16 cellular contexts compared by ENCODE assay signal in genomic region chr14:22888662-22889061, GRCh38. TPM values are rescaled to one million over a fixed set of nuclear protein-coding genes. Genes with fewer than 3 reads are reported as not detected.
DNase-seq lines count a peak whose midpoint lies in the region; ATAC-seq and TF ChIP-seq lines count a peak whose summit lies in the region.
"Had no signal": no experiment of that assay in that cellular context is flagged by ENCODE, and none has a peak within 500 bp of the region (broad histone marks: within the 10 kb centered on the region; RNA-seq: fewer than 3 reads in every experiment).

No MANE protein-coding gene starts in this region.

- H3K36me3 ChIP-seq in DOHH2 (ENCODE audit: control insufficient read depth, low read length) (peaks cover 2% of the 10 kb centered on the region; the same call in 1 of the 2 replicates), SU-DHL-6 (ENCODE audit: low read length) (no peaks in the 10 kb centered on the region), mucosa of stomach (ENCODE audit: control insufficient read depth, insufficient read depth, low read length) (no peaks in the 10 kb centered on the region)

- POLR2A ChIA-PET in HEK293T (lab: Yijun Ruan, JAX), result interaction anchor here (1.2 to 3.4 kb wide), 2 partner anchors 16 to 29 kb away, joined by 4 to 15 read pairs; partner anchors contain the start of gene LRP10

- no peak for ATAC-seq in left cardiac atrium
- ATAC-seq: effector memory CD8-positive, alpha-beta T cell; heart right ventricle had no signal

- H3K9me2 ChIP-seq in DOHH2 (replicated peaks; ENCODE audit: control insufficient read depth, low read length) (no peaks in the 10 kb centered on the region), SU-DHL-6 (replicated peaks; ENCODE audit: insufficient read depth, low read length) (no peaks in the 10 kb centered on the region)

- intact Hi-C loops in left cardiac atrium (cut with DNase I), result no loop called here

- H3K9me3 ChIP-seq in DOHH2 (ENCODE audit: control insufficient read depth, insufficient read depth, low read length), result no peaks in the 10 kb centered on the region
- H3K9me3 ChIP-seq in SU-DHL-6 (ENCODE audit: insufficient read depth, low read length), result no peaks in the 10 kb centered on the region
- no peaks in the 10 kb centered on the region for H3K9me3 ChIP-seq in mucosa of stomach (ENCODE audit: control insufficient read depth, low read length)
- H3K9me3 ChIP-seq: heart right ventricle had no signal

- H3K4me1 ChIP-seq in DOHH2 (ENCODE audit: control insufficient read depth, low read length) (peaks cover 81% of the 10 kb centered on the region), mucosa of stomach (ENCODE audit: control insufficient read depth, insufficient read depth, low read length) (peaks cover 18% of the 10 kb centered on the region)

- TF ChIP-seq CTCF in DOHH2 (IDR thresholded peaks at IDR 0.05; ENCODE audit: low read depth, low read length, poor library complexity, severe bottlenecking) (no peak), SU-DHL-6 (IDR thresholded peaks at IDR 0.05; ENCODE audit: insufficient read depth, low read length, poor library complexity, severe bottlenecking) (no peak)

- CTCF ChIA-PET in HEK293T (lab: Yijun Ruan, JAX), result interaction anchor here (0.7 to 1.3 kb wide), 3 partner anchors 12 to 1409 kb away, joined by 3 to 4 read pairs (median 4); no protein-coding TSS in a partner anchor

- DNase-seq in HEK293T (ENCODE audit: extremely low spot score) (no peak), NCI-H524 treated with DMSO at 0.1 percent for 48 hours (lab: John Stamatoyannopoulos, UW) (no peak), left cardiac atrium (no peak), HCEC 1CT (no peak)
- no peak for DNase-seq in activated effector memory CD4-positive, alpha-beta T cell treated with Interleukin-2 at 50 U/mL for 16 hours
- DNase-seq: cerebellar nuclear complex; effector memory CD8-positive, alpha-beta T cell; heart right ventricle; IMR-90; mesendoderm; NCI-H1105; NCI-H774; trophoblast cell had no signal

- H3K27ac ChIP-seq in DOHH2 (ENCODE audit: low read depth, low read length) (peak overlapping the region; percentile 96), SU-DHL-6 (ENCODE audit: low read depth, low read length) (peak overlapping the region; percentile 86)

- H4K20me1 ChIP-seq in DOHH2 (ENCODE audit: control insufficient read depth, insufficient read depth, low read depth, low read length) (no peaks in the 10 kb centered on the region), SU-DHL-6 (ENCODE audit: low read depth, low read length) (no peaks in the 10 kb centered on the region)

- peak overlapping the region; percentile 50 for H3K9ac ChIP-seq in SU-DHL-6 (ENCODE audit: low read length)
- H3K9ac ChIP-seq in mucosa of stomach (ENCODE audit: low read length), result peak overlapping the region; percentile 82

- H3F3A ChIP-seq in DOHH2 (ENCODE audit: control insufficient read depth, insufficient read depth), result peaks cover 34% of the 10 kb centered on the region
- H3F3A ChIP-seq in SU-DHL-6 (ENCODE audit: insufficient read depth), result peaks cover 24% of the 10 kb centered on the region

- H3K27me3 ChIP-seq in DOHH2 (ENCODE audit: control insufficient read depth, low read length) (no peaks in the 10 kb centered on the region), SU-DHL-6 (ENCODE audit: low read length) (no peaks in the 10 kb centered on the region), mucosa of stomach (ENCODE audit: control insufficient read depth, insufficient read depth, low read length) (no peaks in the 10 kb centered on the region)

- H3K79me2 ChIP-seq in DOHH2 (ENCODE audit: control insufficient read depth, low read length) (no peaks in the 10 kb centered on the region), SU-DHL-6 (ENCODE audit: insufficient read depth, low read length) (no peaks in the 10 kb centered on the region)

- no peak overlapping the region for H2AFZ ChIP-seq in SU-DHL-6 (ENCODE audit: low read depth, low read length, severe bottlenecking)

- peak overlapping the region; percentile 94 for H3K4me2 ChIP-seq in DOHH2 (ENCODE audit: low read length)
- H3K4me2 ChIP-seq in SU-DHL-6 (ENCODE audit: low read depth, low read length, poor library complexity, severe bottlenecking), result peak overlapping the region; percentile 78

- H3K4me3 ChIP-seq in DOHH2 (ENCODE audit: low read length), result peak overlapping the region; percentile 75
- peak overlapping the region; percentile 12 for H3K4me3 ChIP-seq in SU-DHL-6 (ENCODE audit: insufficient read depth, low read length, poor library complexity, severe bottlenecking)
- H3K4me3 ChIP-seq in mucosa of stomach (ENCODE audit: low read length), result no peak overlapping the region
- H3K4me3 ChIP-seq: heart right ventricle had no signal

TF ChIP-seq in HEK293T, 16 proteins besides CTCF, POLR2A, EP300 and RAD21:
- TF ChIP-seq ZNF384 (IDR thresholded peaks at IDR 0.05) (0 out of 2 replicates have a peak, but pooled peaks have one; percentile 34), SUZ12 (IDR thresholded peaks at IDR 0.05) (no peak)

RNA-seq across cellular contexts. Expression of gene REM2, which starts 5.6 kb away (rescaled TPM):
- under 1 TPM in 1 of 2 donors, not detected in 1; 0.12 TPM for total RNA-seq in left cardiac atrium

RNA-seq across cellular contexts. Expression of gene LRP10, which starts 17.1 kb away (rescaled TPM):
- 10 to 100 TPM; 63.5 to 73.1 TPM for total RNA-seq in left cardiac atrium

RNA-seq across cellular contexts. Expression of gene RBM23, which starts 30.3 kb away (rescaled TPM):
- 10 to 100 TPM; 48.8 to 54.6 TPM for total RNA-seq in left cardiac atrium

RNA-seq across cellular contexts. Expression of gene PRMT5, which starts 40.5 kb away (rescaled TPM):
- total RNA-seq in left cardiac atrium, result 10 to 100 TPM; 46.9 to 48.6 TPM

RNA-seq across cellular contexts. Expression of gene MMP14, which starts 52.3 kb away (rescaled TPM):
- total RNA-seq in left cardiac atrium, result 10 to 100 TPM; 51.2 to 52.2 TPM
